In the genomic region with DNA sequence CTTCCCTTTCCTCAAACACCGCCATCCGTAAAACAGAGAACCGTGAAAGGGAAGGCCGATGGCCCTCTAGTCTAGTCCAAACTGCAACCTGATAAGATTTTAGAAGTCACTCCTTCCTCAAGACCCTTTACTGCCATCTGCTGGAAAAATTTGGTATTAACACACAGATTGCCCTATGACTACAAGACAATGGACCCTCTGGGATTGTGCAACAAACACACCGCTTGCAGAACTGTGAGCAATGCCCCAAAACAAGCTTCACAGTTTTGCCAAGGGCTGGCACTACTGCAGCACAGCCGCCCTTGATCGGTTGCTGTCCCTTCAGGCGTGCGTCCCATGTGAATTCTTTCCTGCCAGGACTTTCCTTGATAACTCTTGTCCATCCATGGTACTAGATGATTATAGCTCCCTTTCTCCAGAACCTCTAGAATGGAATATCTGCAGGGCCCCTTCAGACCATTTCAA, we compare ENCODE assay signal across 8 cellular contexts. TPM values are rescaled to one million over a fixed set of nuclear protein-coding genes. Genes with fewer than 3 reads are reported as not detected.
DNase-seq lines count a peak whose midpoint lies in the region; ATAC-seq, FAIRE-seq and TF ChIP-seq lines count a peak whose summit lies in the region.

No MANE protein-coding gene starts in this region.

- FAIRE-seq in K562 (lab: Jason Lieb, UNC): peak; percentile 94

- DNase-seq in AG20443 (ENCODE audit: low spot score): peak; percentile 84
- DNase-seq in NCI-H146 treated with DMSO at 0.1 percent for 48 hours (lab: John Stamatoyannopoulos, UW; ENCODE audit: unreplicated experiment): peak; percentile 70
- peak; percentile 48 for DNase-seq in SKM-1 treated with dmso at 0.1 percent for 144 hours (lab: John Stamatoyannopoulos, UW; ENCODE audit: unreplicated experiment)
- peak; percentile 69 to 86 (median 73) for DNase-seq in K562 (ENCODE audit: extremely low read depth in 1 of 4, low spot score in 3 of 4)
- DNase-seq in iPS-NIHi7 (ENCODE audit: extremely low spot score): peak; percentile 83
- DNase-seq in stimulated activated CD4-positive, alpha-beta T cell treated with anti-CD3 and anti-CD28 coated beads, Interleukin-12 subunit alpha, Interleukin-12 subunit beta, amount 100 ng/mL, for 48 hours (ENCODE audit: low read depth in 2 of 3, low spot score in 1 of 3): peak in 2 of 3 donors; percentile 6 to 95

- H3K79me2 ChIP-seq in K562 (ENCODE audit: control insufficient read depth, insufficient read depth, low read length): no peaks in the 10 kb centered on the region

- BruUV-seq in K562 (replicated peaks; lab: Mats Ljungman, UMichigan): no TSS peak

- WGBS in K562 (ENCODE audit: insufficient coverage, low coverage, missing lambda C conversion rate): 5% methylated on average over 9 of the region's 9 CpGs

- intact Hi-C loops in K562 (cut with micrococcal nuclease): loop anchor here (5.0 to 10.0 kb wide), 2 partner anchors 123 to 800 kb away; no protein-coding TSS in a partner anchor

- POLR2A ChIA-PET in K562 (lab: Yijun Ruan, JAX): no interaction called here

- no peaks in the 10 kb centered on the region for H3K4me1 ChIP-seq in K562 (replicated peaks in 1 of 2; ENCODE audit: control insufficient read depth in 2 of 2, insufficient read depth in 2 of 2, low read length in 2 of 2)

- in situ Hi-C loops in K562 (cut with MboI): no loop called here

- H3K9me3 ChIP-seq in K562 (replicated peaks; ENCODE audit: control insufficient read depth, insufficient read depth, low read depth, low read length): no peaks in the 10 kb centered on the region

- no peaks in the 10 kb centered on the region for H3K36me3 ChIP-seq in K562 (ENCODE audit: control insufficient read depth, insufficient read depth, low read length)

- ATAC-seq in GM18520 (IDR thresholded peaks at IDR 0.05; ENCODE audit: unreplicated experiment): peak; percentile 76
- ATAC-seq in HG02970 (IDR thresholded peaks at IDR 0.05; ENCODE audit: low FRiP score, unreplicated experiment): peak; percentile 83
- peak; percentile 99 for ATAC-seq in K562

- CTCF ChIA-PET in K562 (lab: Yijun Ruan, JAX; ENCODE audit: low intra/inter-chr PET ratio): interaction anchor here (1.3 kb wide), 1 partner anchor 551 kb away, joined by 4 read pairs; no protein-coding TSS in a partner anchor

- no peak overlapping the region for H3K9ac ChIP-seq in K562 (ENCODE audit: insufficient read depth in 1 of 2, low read depth in 2 of 2, low read length in 2 of 2)

- H3K9me1 ChIP-seq in K562 (ENCODE audit: control insufficient read depth, insufficient read depth, low read length): no peaks in the 10 kb centered on the region

- no peak for TF ChIP-seq EP300 in K562 (IDR thresholded peaks at IDR 0.05; ENCODE audit: low read length)

- H3K4me3 ChIP-seq in K562: no peak overlapping the region

- TF ChIP-seq CTCF in K562 (IDR thresholded peaks at IDR 0.05 in 2 of 3, conservative IDR thresholded peaks at IDR 0.05 in 1 of 3; ENCODE audit: insufficient read depth in 2 of 3, low read depth in 1 of 3, low read length in 3 of 3): peak; percentile 68 to 74 (median 69)

- no peak overlapping the region for H3K4me2 ChIP-seq in K562 (ENCODE audit: insufficient read depth, low read length)

- TF ChIP-seq POLR2A in K562 (conservative IDR thresholded peaks at IDR 0.05): no peak

- H2AFZ ChIP-seq in K562 (ENCODE audit: low read depth, low read length): 0 out of 2 replicates have a peak overlapping the region, but pooled peaks have one; percentile 20

- H3K27me3 ChIP-seq in K562 (ENCODE audit: control insufficient read depth in 2 of 2, insufficient read depth in 2 of 2, low read length in 2 of 2): no peaks in the 10 kb centered on the region

- no peak overlapping the region for H3K27ac ChIP-seq in K562 (ENCODE audit: extremely low read depth, low read depth, low read length)

- H4K20me1 ChIP-seq in K562 (replicated peaks; ENCODE audit: control insufficient read depth, insufficient read depth, low read length): no peaks in the 10 kb centered on the region

- peak; percentile 50 to 71 for TF ChIP-seq RAD21 in K562 (CRISPR knock-in tag; conservative IDR thresholded peaks at IDR 0.05 in 1 of 2, IDR thresholded peaks at IDR 0.05 in 1 of 2)

TF ChIP-seq in K562, 482 proteins besides CTCF, POLR2A, EP300 and RAD21:
- TF ChIP-seq ZNF707 (CRISPR knock-in tag; conservative IDR thresholded peaks at IDR 0.05) (no peak), GATAD2A (IDR thresholded peaks at IDR 0.05) (no peak), SP1 (CRISPR knock-in tag; IDR thresholded peaks at IDR 0.05) (no peak), CEBPG (CRISPR knock-in tag; IDR thresholded peaks at IDR 0.05) (peak; percentile 90), CEBPG (tag; conservative IDR thresholded peaks at IDR 0.05 in 1 of 2, IDR thresholded peaks at IDR 0.05 in 1 of 2) (peak; percentile 92 to 97), CEBPB (tag; IDR thresholded peaks at IDR 0.05) (peak; percentile 99), SMC3 (conservative IDR thresholded peaks at IDR 0.05; ENCODE audit: insufficient read depth, low read depth, low read length) (0 out of 2 replicates have a peak, but pooled peaks have one; percentile 39), SMARCA4 (IDR thresholded peaks at IDR 0.05) (0 out of 2 replicates have a peak, but pooled peaks have one; percentile 19), EZH2 (IDR thresholded peaks at IDR 0.05; ENCODE audit: borderline replicate concordance, low read depth, low read length) (no peak), EHMT2 (IDR thresholded peaks at IDR 0.05) (peak; percentile 36; the same call in 1 of the 2 replicates), JUND (IDR thresholded peaks at IDR 0.05; ENCODE audit: borderline replicate concordance, low read depth, low read length) (0 out of 2 replicates have a peak, but pooled peaks have one; percentile 18), JUND (tag; IDR thresholded peaks at IDR 0.05; ENCODE audit: borderline replicate concordance, low read depth, low read length) (no peak)
- TF ChIP-seq, protein P1, sequence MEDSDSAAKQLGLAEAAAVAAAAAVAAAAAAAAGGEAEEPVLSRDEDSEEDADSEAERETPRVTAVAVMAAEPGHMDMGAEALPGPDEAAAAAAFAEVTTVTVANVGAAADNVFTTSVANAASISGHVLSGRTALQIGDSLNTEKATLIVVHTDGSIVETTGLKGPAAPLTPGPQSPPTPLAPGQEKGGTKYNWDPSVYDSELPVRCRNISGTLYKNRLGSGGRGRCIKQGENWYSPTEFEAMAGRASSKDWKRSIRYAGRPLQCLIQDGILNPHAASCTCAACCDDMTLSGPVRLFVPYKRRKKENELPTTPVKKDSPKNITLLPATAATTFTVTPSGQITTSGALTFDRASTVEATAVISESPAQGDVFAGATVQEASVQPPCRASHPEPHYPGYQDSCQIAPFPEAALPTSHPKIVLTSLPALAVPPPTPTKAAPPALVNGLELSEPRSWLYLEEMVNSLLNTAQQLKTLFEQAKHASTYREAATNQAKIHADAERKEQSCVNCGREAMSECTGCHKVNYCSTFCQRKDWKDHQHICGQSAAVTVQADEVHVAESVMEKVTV (CRISPR knock-in tag; IDR thresholded peaks at IDR 0.05): peak; percentile 25; the same call in 1 of the 2 replicates
TF ChIP-seq in K562: peak in this region for 7.

RNA-seq across cellular contexts. Expression of a gene that starts 23.1 kb away (rescaled TPM):
- 3.1 and 10.4 TPM in 2 replicates for total RNA-seq in K562 (2011; cell fraction: chromatin; rRNA removed; ENCODE audit: low replicate concordance)
- 1.6 and 2.5 TPM in 2 replicates for total RNA-seq in K562 (2011; cell fraction: nucleolus; rRNA removed)
- 2.7 and 5.6 TPM in 2 replicates for total RNA-seq in K562 (2011; cell fraction: nucleoplasm; rRNA removed)
- total RNA-seq in K562 (2014; rRNA removed): 19.1 and 22.6 TPM in 2 replicates
- 59.6 and 74.3 TPM in 2 replicates for total RNA-seq in K562 (2014; rRNA removed; fragmentation: Illumina TruSeq; extraction: Trizol)
- total RNA-seq in K562 (2015; rRNA removed; fragmentation: Illumina TruSeq; extraction: Trizol): 58.5 and 65.5 TPM in 2 replicates
- 26.3 and 27.8 TPM in 2 replicates for total RNA-seq in K562 (2021)
- polyA plus RNA-seq in K562 (2011; rRNA removed): 14.1 and 23.9 TPM in 2 replicates
- polyA plus RNA-seq in K562 (2011; cell fraction: cytosol; rRNA removed): 2.1 and 4.8 TPM in 2 replicates
- polyA plus RNA-seq in K562 (2011; cell fraction: nucleus; rRNA removed): 1.9 and 2.5 TPM in 2 replicates
- 27.5 and 58.5 TPM in 2 replicates for polyA plus RNA-seq in K562 (2012)
- 62.1 and 72.0 TPM in 2 replicates for polyA plus RNA-seq in K562 (2014; fragmentation: Illumina TruSeq; extraction: Trizol)
- polyA plus RNA-seq in K562 (2014; fragmentation: Nextera tagmentation; extraction: Ambion mirVana): 10 to 100 TPM; 67.4 to 87.3 TPM
- 41.0 and 48.7 TPM in 2 replicates for polyA plus RNA-seq in K562 (2014; rRNA removed)
- polyA minus RNA-seq in K562 (2011; rRNA and poly(A)+ RNA removed): 8.3 and 11.9 TPM in 2 replicates
- 0.64 and 4.3 TPM in 2 replicates for polyA minus RNA-seq in K562 (2011; cell fraction: cytosol; rRNA and poly(A)+ RNA removed)
- 2.2 and 4.0 TPM in 2 replicates for polyA minus RNA-seq in K562 (2011; cell fraction: nucleus; rRNA and poly(A)+ RNA removed)
